Comparison of ENCODE assay signal across 15 cellular contexts in the genomic region with DNA sequence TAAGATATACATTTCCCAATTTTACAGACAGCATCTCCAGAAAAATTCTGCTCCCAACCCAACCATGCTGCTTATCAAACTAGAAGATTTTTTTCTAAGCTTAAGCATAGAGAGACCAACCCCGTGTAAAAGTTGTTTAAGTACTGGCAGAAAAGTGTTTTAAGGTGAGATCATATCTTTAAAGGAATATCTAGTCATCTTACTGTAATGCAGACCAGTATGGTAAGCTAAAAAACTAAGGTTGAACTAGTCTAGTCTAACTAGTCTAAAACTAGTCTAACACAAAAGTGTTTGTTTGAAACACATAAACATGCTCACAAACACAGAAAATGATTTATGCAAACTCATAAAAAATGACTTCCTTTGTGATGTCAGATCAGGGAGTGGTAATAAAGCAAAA.
"Had no signal": no experiment of that assay in that cellular context is flagged by ENCODE, and none has a peak within 500 bp of the region (broad histone marks: within the 10 kb centered on the region; RNA-seq: fewer than 3 reads in every experiment).

No MANE protein-coding gene starts in this region.

- H3K27ac Mint-ChIP-seq: activated CD8-positive, alpha-beta T cell treated with anti-CD3 and anti-CD28 coated beads, Interleukin-2, amount 10 ng/mL, durations not matched to agents 7 days and 5 days; activated naive CD4-positive, alpha-beta T cell treated with anti-CD3 and anti-CD28 coated beads for 36 hours; activated T-helper 1 cell treated with anti-CD3 and anti-CD28 coated beads, Interleukin-12 subunit alpha, Interleukin-12 subunit beta, Interleukin-2, Interleukin-4 antibody, amounts not matched to agents 30 ng/mL and 10 ng/mL and 1 ng/mL, durations not matched to agents 14 hours and 24 hours and 36 hours; effector memory CD8-positive, alpha-beta T cell had no signal

- H3K4me3 ChIP-seq: lower lobe of right lung, mucosa of descending colon, skin epidermis, tibial artery, vagina had no signal

- H3K4me3 Mint-ChIP-seq: activated CD8-positive, alpha-beta T cell treated with anti-CD3 and anti-CD28 coated beads, Interleukin-2, amount 10 ng/mL, durations not matched to agents 7 days and 5 days; activated naive CD4-positive, alpha-beta T cell treated with anti-CD3 and anti-CD28 coated beads for 36 hours; activated T-helper 1 cell treated with anti-CD3 and anti-CD28 coated beads, Interleukin-12 subunit alpha, Interleukin-12 subunit beta, Interleukin-2, Interleukin-4 antibody, amounts not matched to agents 30 ng/mL and 10 ng/mL and 1 ng/mL, durations not matched to agents 14 hours and 24 hours and 36 hours; effector memory CD8-positive, alpha-beta T cell; naive thymus-derived CD8-positive, alpha-beta T cell had no signal

- DNase-seq: activated CD4-positive, alpha-beta T cell treated with anti-CD3 and anti-CD28 coated beads for 4 hours; activated CD8-positive, alpha-beta memory T cell treated with anti-CD3 and anti-CD28 coated beads, Interleukin-2, amount 50 U/mL, for 48 hours; activated CD8-positive, alpha-beta T cell treated with anti-CD3 and anti-CD28 coated beads, Interleukin-2, amount 10 ng/mL, durations not matched to agents 7 days and 5 days; activated naive CD4-positive, alpha-beta T cell treated with anti-CD3 and anti-CD28 coated beads for 36 hours; brain microvascular endothelial cell; effector memory CD8-positive, alpha-beta T cell; left cardiac atrium; lower lobe of right lung; mucosa of descending colon; naive thymus-derived CD8-positive, alpha-beta T cell; posterior cingulate gyrus; tibial artery had no signal

- H3K9me3 Mint-ChIP-seq: activated naive CD4-positive, alpha-beta T cell treated with anti-CD3 and anti-CD28 coated beads for 36 hours; activated T-helper 1 cell treated with anti-CD3 and anti-CD28 coated beads, Interleukin-12 subunit alpha, Interleukin-12 subunit beta, Interleukin-2, Interleukin-4 antibody, amounts not matched to agents 30 ng/mL and 10 ng/mL and 1 ng/mL, durations not matched to agents 14 hours and 24 hours and 36 hours; effector memory CD8-positive, alpha-beta T cell; naive thymus-derived CD8-positive, alpha-beta T cell had no signal

- ATAC-seq: activated CD8-positive, alpha-beta T cell treated with anti-CD3 and anti-CD28 coated beads, Interleukin-2, amount 10 ng/mL, durations not matched to agents 7 days and 5 days; effector memory CD8-positive, alpha-beta T cell; left cardiac atrium; lower lobe of right lung; mucosa of descending colon; naive thymus-derived CD8-positive, alpha-beta T cell had no signal

- H3K36me3 ChIP-seq: brain microvascular endothelial cell, lower lobe of right lung, tibial artery, vagina had no signal

- H3K36me3 Mint-ChIP-seq: naive thymus-derived CD8-positive, alpha-beta T cell had no signal

- H3K27ac ChIP-seq: brain microvascular endothelial cell, lower lobe of right lung, skin epidermis, tibial artery, vagina had no signal

- H3K27me3 Mint-ChIP-seq: effector memory CD8-positive, alpha-beta T cell; naive thymus-derived CD8-positive, alpha-beta T cell had no signal

- H3K9me3 ChIP-seq: lower lobe of right lung, mucosa of descending colon, tibial artery, vagina had no signal
